In genomic region chr17:2017274-2017941, GRCh38 we compare ENCODE assay signal across 17 cellular contexts. TPM values are rescaled to one million over a fixed set of nuclear protein-coding genes. Genes with fewer than 3 reads are reported as not detected.
DNase-seq lines count a peak whose midpoint lies in the region; ATAC-seq and TF ChIP-seq lines count a peak whose summit lies in the region.
"Had no signal": no experiment of that assay in that cellular context is flagged by ENCODE, and none has a peak within 500 bp of the region (broad histone marks: within the 10 kb centered on the region; RNA-seq: fewer than 3 reads in every experiment).

No MANE protein-coding gene starts in this region.

- peaks cover 1 to 8% of the 10 kb centered on the region in 2 experiments; a peak in 3 of 4 replicates for H3K4me1 Mint-ChIP-seq in H9
- H3K4me1 Mint-ChIP-seq in activated B cell treated with CpG ODN at 0.5 μM for 24 hours, result peaks cover under 1% of the 10 kb centered on the region
- H3K4me1 Mint-ChIP-seq in nephron progenitor cell, result peaks cover 71% of the 10 kb centered on the region
- peaks cover 1% of the 10 kb centered on the region for H3K4me1 Mint-ChIP-seq in mesothelial cell of epicardium

- H2BK120ac ChIP-seq in H9 (ENCODE audit: low read depth, low read length, poor library complexity, severe bottlenecking) (no peak overlapping the region), mesenchymal stem cell (ENCODE audit: low read depth, low read length) (no peak overlapping the region)

- no peak overlapping the region for H2AFZ ChIP-seq in H9 (ENCODE audit: low read length)
- no peak overlapping the region for H2AFZ ChIP-seq in mesenchymal stem cell (ENCODE audit: low read depth, low read length)

- no peak overlapping the region for H2BK20ac ChIP-seq in H9 (ENCODE audit: low read depth, low read length, poor library complexity, severe bottlenecking)

- H3K36me3 ChIP-seq in BLaER1 treated with 17β-estradiol and CSF1 and Interleukin-3, amounts not matched to agents 10 nM and 100 nM, result 0 out of 22 replicates have a peak, but pooled peaks cover 0 to 5% (median 0%) of the 10 kb centered on the region in 11 experiments
- peaks cover 0 to 3% of the 10 kb centered on the region in 2 experiments for H3K36me3 ChIP-seq in mesenchymal stem cell (ENCODE audit: control insufficient read depth in 1 of 2, insufficient read depth in 2 of 2, low read depth in 1 of 2, low read length in 2 of 2)

- no peak overlapping the region for H4K91ac ChIP-seq in H9 (ENCODE audit: insufficient read length, low read depth, low read length)
- no peak overlapping the region for H4K91ac ChIP-seq in mesenchymal stem cell (ENCODE audit: low read length)

- DNase-seq in H9, result no peak
- no peak for DNase-seq in activated B cell treated with CpG ODN at 0.5 μM for 24 hours
- no peak for DNase-seq in nephron progenitor cell
- DNase-seq in epidermal melanocyte (ENCODE audit: insufficient read length, low spot score), result no peak
- DNase-seq in mesenchymal stem cell, result no peak
- no peak for DNase-seq in mesothelial cell of epicardium (ENCODE audit: low spot score in 2 of 2, unreplicated experiment in 2 of 2)
- DNase-seq: activated CD4-positive, alpha-beta T cell treated with anti-CD3 and anti-CD28 coated beads, Interleukin-2, amount 10 ng/mL, durations not matched to agents 24 days and 14 days; activated CD8-positive, alpha-beta memory T cell treated with anti-CD3 and anti-CD28 coated beads, Interleukin-2, amount 50 U/mL, for 48 hours; Calu3; erythroblast; immature natural killer cell; mammary epithelial cell; NCI-H2227 treated with DMSO at 0.1 percent for 48 hours; SK-N-SH had no signal

- POLR2A ChIA-PET in activated B cell treated with CpG ODN at 0.5 μM for 24 hours (lab: Charles Lee), result no interaction called here

- H3K18ac ChIP-seq in H9 (ENCODE audit: insufficient read length, low read depth, low read length) (no peak overlapping the region), mesenchymal stem cell (ENCODE audit: low read depth in 1 of 2, low read length in 2 of 2) (no peak overlapping the region)

- peak overlapping the region in 9 of 11 experiments; percentile 30 to 71 (median 62); a peak in 18 of 22 replicates for H3K27ac ChIP-seq in BLaER1 treated with 17β-estradiol and CSF1 and Interleukin-3, amounts not matched to agents 10 nM and 100 nM
- no peak overlapping the region for H3K27ac ChIP-seq in H9 (ENCODE audit: insufficient read length, low read depth, low read length)
- no peak overlapping the region for H3K27ac ChIP-seq in mesenchymal stem cell (ENCODE audit: low read length, poor library complexity, severe bottlenecking)

- H3K4me3 Mint-ChIP-seq in H9 (no peak overlapping the region), activated B cell treated with CpG ODN at 0.5 μM for 24 hours (no peak overlapping the region), nephron progenitor cell (peak overlapping the region; percentile 41), mesothelial cell of epicardium (no peak overlapping the region)
- H3K4me3 Mint-ChIP-seq: activated CD4-positive, alpha-beta T cell treated with anti-CD3 and anti-CD28 coated beads, Interleukin-2, amount 10 ng/mL, durations not matched to agents 24 days and 14 days; immature natural killer cell; nephron had no signal

- no peak overlapping the region for H3T11ph ChIP-seq in H9 (ENCODE audit: low read length)

- no CpG with 5 or more reads among the region's 19 CpGs for WGBS in H9 (ENCODE audit: extremely low coverage, insufficient read length, low lambda C conversion rate)
- WGBS in mesenchymal stem cell, result 86% methylated on average over 19 of the region's 19 CpGs

- no peak overlapping the region for H2BK12ac ChIP-seq in H9 (ENCODE audit: insufficient read length, low read depth, low read length)
- H2BK12ac ChIP-seq in mesenchymal stem cell (ENCODE audit: low read length in 2 of 2), result no peak overlapping the region

- H3K23me2 ChIP-seq in H9 (ENCODE audit: insufficient read length, low read depth, low read length, poor library complexity, severe bottlenecking), result no peaks in the 10 kb centered on the region

- no peak overlapping the region for H4K5ac ChIP-seq in H9 (ENCODE audit: insufficient read length, low read depth, low read length)

- intact Hi-C loops in activated B cell treated with CpG ODN at 0.5 μM for 24 hours (cut with micrococcal nuclease), result no loop called here

- peak overlapping the region in 10 of 11 experiments; percentile 28 to 72 (median 53); a peak in 17 of 22 replicates for H3K9ac ChIP-seq in BLaER1 treated with 17β-estradiol and CSF1 and Interleukin-3, amounts not matched to agents 10 nM and 100 nM
- no peak overlapping the region for H3K9ac ChIP-seq in H9 (ENCODE audit: extremely low read depth, insufficient read length, low read length)
- H3K9ac ChIP-seq in mesenchymal stem cell (ENCODE audit: low read length), result no peak overlapping the region
- H3K9ac ChIP-seq: SK-N-SH had no signal

- peaks cover 43 to 92% (median 75%) of the 10 kb centered on the region in 10 experiments for H3K4me1 ChIP-seq in BLaER1 treated with 17β-estradiol and CSF1 and Interleukin-3, amounts not matched to agents 10 nM and 100 nM
- no peaks in the 10 kb centered on the region for H3K4me1 ChIP-seq in H9 (ENCODE audit: insufficient read depth, low read length)
- H3K4me1 ChIP-seq in mesenchymal stem cell (ENCODE audit: control insufficient read depth, insufficient read depth, low read depth, low read length), result peaks cover 16% of the 10 kb centered on the region

- peak overlapping the region; percentile 81 to 100 (median 99) for H3K4me2 ChIP-seq in BLaER1 treated with 17β-estradiol and CSF1 and Interleukin-3, amounts not matched to agents 10 nM and 100 nM
- no peak overlapping the region for H3K4me2 ChIP-seq in H9 (ENCODE audit: insufficient read depth, insufficient read length, low read length)
- no peak overlapping the region for H3K4me2 ChIP-seq in mesenchymal stem cell (ENCODE audit: low read length, poor library complexity, severe bottlenecking)
- H3K4me2 ChIP-seq: SK-N-SH had no signal

- H3K79me1 ChIP-seq in H9 (ENCODE audit: insufficient read depth, low read depth, low read length, poor library complexity, severe bottlenecking), result no peaks in the 10 kb centered on the region
- H3K79me1 ChIP-seq in mesenchymal stem cell (replicated peaks; ENCODE audit: low read length, poor library complexity, severe bottlenecking), result no peaks in the 10 kb centered on the region

- TF ChIP-seq CTCF in H9 (conservative IDR thresholded peaks at IDR 0.05), result no peak
- TF ChIP-seq CTCF in activated B cell treated with CpG ODN at 0.5 μM for 24 hours (IDR thresholded peaks at IDR 0.05), result no peak
- no peak for TF ChIP-seq CTCF in nephron progenitor cell (IDR thresholded peaks at IDR 0.05)
- TF ChIP-seq CTCF in mesothelial cell of epicardium (IDR thresholded peaks at IDR 0.05; ENCODE audit: unreplicated experiment), result no peak

- H3K14ac ChIP-seq in H9 (ENCODE audit: insufficient read depth, low read length) (0 out of 2 replicates have a peak overlapping the region, but pooled peaks have one; percentile 8), mesenchymal stem cell (ENCODE audit: low read length in 2 of 2) (peak overlapping the region in 1 of 2 experiments; percentile 80)

- H2BK15ac ChIP-seq in H9 (ENCODE audit: low read depth, low read length) (no peak overlapping the region), mesenchymal stem cell (ENCODE audit: low read depth, poor library complexity, severe bottlenecking) (no peak overlapping the region)

- H2BK5ac ChIP-seq in H9 (ENCODE audit: insufficient read length, low read length) (no peak overlapping the region), mesenchymal stem cell (ENCODE audit: low read depth, low read length, poor library complexity, severe bottlenecking) (no peak overlapping the region)

- H3K23ac ChIP-seq in H9 (ENCODE audit: insufficient read length, low read depth, low read length), result no peak overlapping the region
- H3K23ac ChIP-seq in mesenchymal stem cell (ENCODE audit: low read length in 2 of 2), result no peak overlapping the region

- H3K27me3 Mint-ChIP-seq in H9 (ENCODE audit: low read depth) (peaks cover 96% of the 10 kb centered on the region), activated B cell treated with CpG ODN at 0.5 μM for 24 hours (peaks cover 39% of the 10 kb centered on the region), nephron progenitor cell (ENCODE audit: low read depth, poor library complexity) (peaks cover 60% of the 10 kb centered on the region), mesothelial cell of epicardium (ENCODE audit: low read depth) (peaks cover 67% of the 10 kb centered on the region)

- H4K8ac ChIP-seq in H9 (replicated peaks; ENCODE audit: insufficient read length, low read depth, low read length), result no peak overlapping the region
- H4K8ac ChIP-seq in mesenchymal stem cell (ENCODE audit: low read length), result no peak overlapping the region

- peaks cover 0 to 5% (median 0%) of the 10 kb centered on the region in 11 experiments; a peak in 1 of 22 replicates for H3K9me3 ChIP-seq in BLaER1 treated with 17β-estradiol and CSF1 and Interleukin-3, amounts not matched to agents 10 nM and 100 nM (replicated peaks in 1 of 11)
- H3K9me3 ChIP-seq in H9 (ENCODE audit: control insufficient read depth, low read depth, low read length) (no peaks in the 10 kb centered on the region), mesenchymal stem cell (ENCODE audit: control insufficient read depth, low read length) (no peaks in the 10 kb centered on the region)
- H3K9me3 ChIP-seq: SK-N-SH had no signal

- H3K4ac ChIP-seq in H9 (ENCODE audit: low read depth, low read length), result no peak overlapping the region
- no peak overlapping the region for H3K4ac ChIP-seq in mesenchymal stem cell (ENCODE audit: low read depth in 1 of 2, low read length in 2 of 2)

- no peak overlapping the region for H3K56ac ChIP-seq in H9 (ENCODE audit: insufficient read length, low read depth, low read length)

- H3K4me3 ChIP-seq in BLaER1 treated with 17β-estradiol and CSF1 and Interleukin-3, amounts not matched to agents 10 nM and 100 nM, result peak overlapping the region in 6 of 10 experiments; percentile 6 to 53 (median 30); a peak in 8 of 20 replicates
- H3K4me3 ChIP-seq in mesenchymal stem cell (ENCODE audit: insufficient read depth in 1 of 2, low read depth in 1 of 2, low read length in 2 of 2), result no peak overlapping the region

- ATAC-seq in activated B cell treated with CpG ODN at 0.5 μM for 24 hours (ENCODE audit: low read depth), result peak; percentile 61
- no peak for ATAC-seq in GM19351 (IDR thresholded peaks at IDR 0.05; ENCODE audit: unreplicated experiment)

- H3K9me3 Mint-ChIP-seq in H9, result no peaks in the 10 kb centered on the region; a peak in 2 of 5 replicates
- H3K9me3 Mint-ChIP-seq in activated B cell treated with CpG ODN at 0.5 μM for 24 hours, result no peaks in the 10 kb centered on the region
- peaks cover 10% of the 10 kb centered on the region for H3K9me3 Mint-ChIP-seq in nephron progenitor cell
- H3K9me3 Mint-ChIP-seq in mesothelial cell of epicardium, result peaks cover 2% of the 10 kb centered on the region
- H3K9me3 Mint-ChIP-seq: activated CD4-positive, alpha-beta T cell treated with anti-CD3 and anti-CD28 coated beads, Interleukin-2, amount 10 ng/mL, durations not matched to agents 24 days and 14 days; immature natural killer cell had no signal

- H3K27me3 ChIP-seq in BLaER1 treated with 17β-estradiol and CSF1 and Interleukin-3, amounts not matched to agents 10 nM and 100 nM, result peaks cover 0 to 35% (median 0%) of the 10 kb centered on the region in 11 experiments; a peak in 5 of 22 replicates
- H3K27me3 ChIP-seq in H9 (ENCODE audit: insufficient read depth, low read length) (peaks cover 9% of the 10 kb centered on the region; the same call in 1 of the 2 replicates), mesenchymal stem cell (ENCODE audit: control insufficient read depth in 1 of 2, insufficient read depth in 1 of 2, low read length in 2 of 2) (peaks cover 57 to 68% of the 10 kb centered on the region in 2 experiments)

- CTCF ChIA-PET in activated B cell treated with CpG ODN at 0.5 μM for 24 hours (lab: Charles Lee), result no interaction called here

- H3K79me2 ChIP-seq in H9 (ENCODE audit: insufficient read depth, low read length), result no peaks in the 10 kb centered on the region

- H3K36me3 Mint-ChIP-seq in H9 (ENCODE audit: insufficient read depth in 1 of 3, low read depth in 3 of 3) (no peaks in the 10 kb centered on the region), activated B cell treated with CpG ODN at 0.5 μM for 24 hours (ENCODE audit: low read depth) (no peaks in the 10 kb centered on the region), nephron progenitor cell (ENCODE audit: low read depth) (no peaks in the 10 kb centered on the region), mesothelial cell of epicardium (no peaks in the 10 kb centered on the region)
- H3K36me3 Mint-ChIP-seq: immature natural killer cell had no signal

- H3K27ac Mint-ChIP-seq in H9, result no peak overlapping the region
- no peak overlapping the region for H3K27ac Mint-ChIP-seq in activated B cell treated with CpG ODN at 0.5 μM for 24 hours
- peak overlapping the region; percentile 24 for H3K27ac Mint-ChIP-seq in nephron progenitor cell
- no peak overlapping the region for H3K27ac Mint-ChIP-seq in mesothelial cell of epicardium
- H3K27ac Mint-ChIP-seq: activated CD4-positive, alpha-beta T cell treated with anti-CD3 and anti-CD28 coated beads, Interleukin-2, amount 10 ng/mL, durations not matched to agents 24 days and 14 days; immature natural killer cell had no signal

- peaks cover 0 to 42% (median 19%) of the 10 kb centered on the region in 11 experiments; a peak in 12 of 22 replicates for H4K20me1 ChIP-seq in BLaER1 treated with 17β-estradiol and CSF1 and Interleukin-3, amounts not matched to agents 10 nM and 100 nM
- H4K20me1 ChIP-seq in H9 (ENCODE audit: control insufficient read depth, insufficient read depth, insufficient read length), result peaks cover 2% of the 10 kb centered on the region

- H2AK5ac ChIP-seq in H9 (ENCODE audit: insufficient read length, low read length) (no peak overlapping the region), mesenchymal stem cell (ENCODE audit: low read length, severe bottlenecking) (no peak overlapping the region)

RNA-seq across cellular contexts. Expression of gene RTN4RL1, which starts 7.7 kb away (rescaled TPM):
- total RNA-seq in H9 (2021) (0.18 and 0.22 TPM in 2 replicates), activated B cell treated with CpG ODN at 0.5 μM for 24 hours (not detected in 2 replicates), mesothelial cell of epicardium (0.20 to 0.23 TPM (median 0.22 TPM) in 3 replicates)
- 0.10 TPM for polyA plus RNA-seq in mesenchymal stem cell (2013, experiment 1 of 2)
- 0.04 TPM for polyA plus RNA-seq in mesenchymal stem cell (2013, experiment 2 of 2)
- total RNA-seq: Calu3 had no signal

RNA-seq across cellular contexts. Expression of gene DPH1, which starts 12.5 kb away (rescaled TPM):
- total RNA-seq in H9 (2021) (27.5 and 31.3 TPM in 2 replicates), activated B cell treated with CpG ODN at 0.5 μM for 24 hours (49.3 and 63.4 TPM in 2 replicates), mesothelial cell of epicardium (63.8 to 74.5 TPM (median 71.2 TPM) in 3 replicates)
- polyA plus RNA-seq in mesenchymal stem cell (2013, experiment 1 of 2), result 24.6 TPM
- 23.7 TPM for polyA plus RNA-seq in mesenchymal stem cell (2013, experiment 2 of 2)

RNA-seq across cellular contexts. Expression of gene OVCA2, which starts 24.4 kb away (rescaled TPM):
- 24.2 and 24.6 TPM in 2 replicates for total RNA-seq in H9 (2021)
- 29.4 and 31.2 TPM in 2 replicates for total RNA-seq in activated B cell treated with CpG ODN at 0.5 μM for 24 hours
- polyA plus RNA-seq in mesenchymal stem cell (2013, experiment 1 of 2), result 72.1 TPM
- polyA plus RNA-seq in mesenchymal stem cell (2013, experiment 2 of 2), result 72.9 TPM
- total RNA-seq in mesothelial cell of epicardium, result 17.3 to 24.8 TPM (median 24.5 TPM) in 3 replicates

RNA-seq across cellular contexts. Expression of gene HIC1, which starts 37.5 kb away (rescaled TPM):
- total RNA-seq in H9 (2021), result 1.8 and 2.7 TPM in 2 replicates
- total RNA-seq in activated B cell treated with CpG ODN at 0.5 μM for 24 hours, result 8.3 and 9.3 TPM in 2 replicates
- polyA plus RNA-seq in mesenchymal stem cell (2013, experiment 1 of 2), result 25.3 TPM
- polyA plus RNA-seq in mesenchymal stem cell (2013, experiment 2 of 2), result 23.9 TPM
- 97.9 to 99.3 TPM (median 98.9 TPM) in 3 replicates for total RNA-seq in mesothelial cell of epicardium

Comparison
In these comparisons a context has a peak if more than half of its experiments do, and no peak if none do; other contexts are left out.
1. H3K27ac ChIP-seq: peak in BLaER1 treated with 17β-estradiol and CSF1 and Interleukin-3, amounts not matched to agents 10 nM and 100 nM (9 of 11); none in H9 (single experiment) and mesenchymal stem cell (single experiment).
2. H3K4me2 ChIP-seq: peak in BLaER1 treated with 17β-estradiol and CSF1 and Interleukin-3, amounts not matched to agents 10 nM and 100 nM (11 of 11); none in H9 (single experiment) and mesenchymal stem cell (single experiment).
3. H3K4me3 ChIP-seq: peak in BLaER1 treated with 17β-estradiol and CSF1 and Interleukin-3, amounts not matched to agents 10 nM and 100 nM (6 of 10); none in mesenchymal stem cell (0 of 2).
4. H3K9ac ChIP-seq: peak in BLaER1 treated with 17β-estradiol and CSF1 and Interleukin-3, amounts not matched to agents 10 nM and 100 nM (10 of 11); none in H9 (single experiment) and mesenchymal stem cell (single experiment).